ENCODE assay signal across 23 cellular contexts in the genomic region with DNA sequence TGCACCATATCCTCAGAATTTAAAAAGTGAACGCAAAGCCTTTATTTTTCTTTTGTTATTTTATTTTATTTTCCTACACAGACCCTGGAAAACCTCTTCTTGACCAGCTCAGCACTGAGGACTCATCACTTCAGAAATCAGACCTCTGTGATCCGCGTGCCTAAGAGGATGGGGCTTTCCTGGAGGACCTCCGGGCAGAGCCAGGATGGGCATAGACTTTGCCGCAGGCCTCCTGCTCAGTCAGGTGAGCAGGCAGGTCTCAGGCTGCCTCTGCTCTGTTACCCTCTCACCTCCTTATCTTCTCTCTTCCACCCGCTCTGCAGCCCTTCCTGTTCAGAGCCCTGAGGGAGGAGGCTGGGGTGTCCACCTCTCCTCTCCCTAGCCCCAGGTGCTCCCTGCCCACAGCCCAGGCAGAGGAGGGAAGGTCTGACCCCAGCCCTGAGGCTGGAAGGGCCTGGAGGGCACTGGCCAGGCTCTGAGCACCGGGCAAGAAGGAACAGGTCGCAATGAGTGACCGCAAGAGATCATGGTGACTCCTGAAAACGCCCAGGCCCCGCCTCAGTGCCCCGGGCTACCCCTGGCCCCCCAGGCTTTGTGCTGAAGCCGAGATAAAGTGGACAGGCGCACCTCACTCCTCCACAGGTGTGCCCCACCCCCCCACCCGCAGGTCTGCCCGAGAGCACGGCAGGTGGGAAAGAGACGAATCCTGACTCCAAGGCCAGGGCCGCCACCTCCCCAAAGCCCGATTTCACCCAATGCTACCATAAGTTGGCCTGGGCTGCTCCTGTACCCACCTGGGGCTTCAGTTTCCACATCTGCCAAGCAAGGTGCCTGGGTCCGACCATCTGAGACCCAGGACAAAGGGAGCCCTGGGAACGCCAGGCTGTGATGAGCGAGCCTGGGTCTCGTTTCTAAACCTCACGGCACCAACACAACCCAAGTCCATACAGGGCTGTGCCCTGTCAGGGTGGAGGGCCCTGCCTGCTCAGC. TPM values are rescaled to one million over a fixed set of nuclear protein-coding genes. Genes with fewer than 3 reads are reported as not detected.
"Had no signal": no experiment of that assay in that cellular context is flagged by ENCODE, and none has a peak within 500 bp of the region (broad histone marks: within the 10 kb centered on the region; RNA-seq: fewer than 3 reads in every experiment).

No MANE protein-coding gene starts in this region.

- DNase-seq: activated CD4-positive, alpha-beta T cell treated with anti-CD3 and anti-CD28 coated beads, Interleukin-2, amount 10 ng/mL, durations not matched to agents 24 days and 14 days; activated CD4-positive, CD25-positive, alpha-beta regulatory T cell; activated CD8-positive, alpha-beta memory T cell treated with anti-CD3 and anti-CD28 coated beads, Interleukin-2, amount 50 U/mL, for 48 hours; activated naive CD4-positive, alpha-beta T cell; aorta; cerebellar nuclear complex; effector memory CD4-positive, alpha-beta T cell; heart left ventricle; immature natural killer cell; left cardiac atrium; lower lobe of right lung; midbrain; ovary; stimulated activated CD4-positive, alpha-beta T cell treated with anti-CD3 and anti-CD28 coated beads, Interleukin-2, amount 100 ng/mL, for 48 hours; stimulated activated naive B cell treated with anti-CD40 and anti-IgM and Interleukin-4, amounts not matched to agents 10 μg/mL and 1 μg/mL and 100 μg/mL, for 72 hours; T-helper 2 cell; transverse colon had no signal

- H3K4me1 ChIP-seq: heart left ventricle, lower lobe of right lung had no signal

- ATAC-seq: heart left ventricle; left cardiac atrium; lower lobe of right lung; stimulated activated naive B cell treated with anti-CD40 and anti-IgM and Interleukin-4, amounts not matched to agents 10 μg/mL and 1 μg/mL and 100 μg/mL, for 72 hours had no signal

- H3K27ac Mint-ChIP-seq: activated CD4-positive, alpha-beta T cell treated with anti-CD3 and anti-CD28 coated beads, Interleukin-2, amount 10 ng/mL, durations not matched to agents 24 days and 14 days; dendritic cell treated with granulocyte-macrophage colony-stimulating factor and Interleukin-4, amounts not matched to agents 40 ng/mL and 50 ng/mL, for 4 days; immature natural killer cell; stimulated activated naive B cell treated with anti-CD40 and anti-IgM and Interleukin-4, amounts not matched to agents 10 μg/mL and 1 μg/mL and 100 μg/mL, for 72 hours had no signal

- H3K27ac ChIP-seq: heart left ventricle, lower lobe of right lung, ovary, transverse colon had no signal

- FAIRE-seq: frontal cortex, TTC549 had no signal

- H3K36me3 Mint-ChIP-seq: immature natural killer cell had no signal

- H3K27me3 ChIP-seq: heart left ventricle, ovary, transverse colon had no signal

- H3K9me3 Mint-ChIP-seq: immature natural killer cell, neural crest cell had no signal

- H3K9me3 ChIP-seq: lower lobe of right lung, ovary, transverse colon had no signal

- H3K4me3 ChIP-seq: heart left ventricle, lower lobe of right lung, ovary, transverse colon had no signal

- H3K36me3 ChIP-seq: heart left ventricle, lower lobe of right lung, ovary, transverse colon had no signal

RNA-seq across cellular contexts. Expression of a gene that starts 2.8 kb away (rescaled TPM):
- total RNA-seq: activated CD4-positive, alpha-beta T cell treated with anti-CD3 and anti-CD28 coated beads, Interleukin-2, amount 10 ng/mL, durations not matched to agents 24 days and 14 days; aorta; fibroblast of lung; frontal cortex; heart left ventricle; left cardiac atrium; lower lobe of right lung; neural crest cell; subcutaneous adipose tissue; transverse colon had no signal
- polyA plus RNA-seq: aorta, fibroblast of lung, heart left ventricle, immature natural killer cell, ovary had no signal

RNA-seq across cellular contexts. Expression of a gene that starts 28.2 kb away (rescaled TPM):
- total RNA-seq: activated CD4-positive, alpha-beta T cell treated with anti-CD3 and anti-CD28 coated beads, Interleukin-2, amount 10 ng/mL, durations not matched to agents 24 days and 14 days; aorta; fibroblast of lung; heart left ventricle; left cardiac atrium; lower lobe of right lung; neural crest cell; subcutaneous adipose tissue; transverse colon had no signal
- polyA plus RNA-seq: fibroblast of lung, immature natural killer cell had no signal
